In the genomic region with DNA sequence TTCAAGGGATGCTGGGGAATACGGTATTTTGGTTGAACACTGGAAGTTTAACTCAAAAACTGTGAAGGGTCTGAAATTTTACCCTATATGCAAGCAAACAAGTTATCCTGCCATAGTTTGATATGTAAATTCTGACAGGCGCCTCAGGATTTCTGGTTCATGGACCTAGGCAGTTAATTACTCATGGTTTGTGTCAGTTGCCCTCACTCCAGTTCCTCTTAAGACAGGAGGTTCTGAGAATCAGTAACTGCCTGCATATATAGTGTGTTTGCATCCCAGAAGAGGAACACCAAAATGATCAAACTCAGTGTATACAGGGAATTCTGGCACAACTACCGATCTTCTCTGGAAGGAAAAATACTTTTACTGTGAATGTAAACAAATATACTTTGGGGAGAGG, we compare ENCODE assay signal across 18 cellular contexts.
A peak's percentile ranks its signal among the peaks of the same experiment; 100 is the strongest.
DNase-seq lines count a peak whose midpoint lies in the region; ATAC-seq and TF ChIP-seq lines count a peak whose summit lies in the region.
"Had no signal": no experiment of that assay in that cellular context is flagged by ENCODE, and none has a peak within 500 bp of the region (broad histone marks: within the 10 kb centered on the region; RNA-seq: fewer than 3 reads in every experiment).

No MANE protein-coding gene starts in this region.

- H3K27ac ChIP-seq in BLaER1 (peak overlapping the region; percentile 77), right atrium auricular region (no peak overlapping the region)
- H3K27ac ChIP-seq: 22Rv1 had no signal

- TF ChIP-seq CTCF in right atrium auricular region (IDR thresholded peaks at IDR 0.05), result no peak

- H3K27me3 ChIP-seq in BLaER1 (no peaks in the 10 kb centered on the region), right atrium auricular region (no peaks in the 10 kb centered on the region)

- H3K36me3 ChIP-seq in BLaER1 (no peaks in the 10 kb centered on the region; the same call in 1 of the 2 replicates), right atrium auricular region (no peaks in the 10 kb centered on the region)

- in situ Hi-C loops in KBM-7 (cut with MboI; ENCODE audit: low pct_unique_long_range_greater_than_20kb, low sequenced_read_pairs), result no loop called here

- peak overlapping the region; percentile 66 for H3K4me2 ChIP-seq in BLaER1
- H3K4me2 ChIP-seq: GM23338 had no signal

- H3K4me1 ChIP-seq in BLaER1 (peaks cover 55% of the 10 kb centered on the region), right atrium auricular region (no peaks in the 10 kb centered on the region)

- peaks cover 36% of the 10 kb centered on the region for H3K9me3 ChIP-seq in BLaER1
- H3K9me3 ChIP-seq in right atrium auricular region, result peaks cover 0 to 3% of the 10 kb centered on the region in 2 donors

- no peaks in the 10 kb centered on the region for H4K20me1 ChIP-seq in BLaER1

- H3K9ac ChIP-seq in BLaER1, result peak overlapping the region; percentile 42; the same call in 1 of the 2 replicates

- peak; percentile 74 for ATAC-seq in GM18861 (IDR thresholded peaks at IDR 0.05; ENCODE audit: unreplicated experiment)
- ATAC-seq in HG03565 (IDR thresholded peaks at IDR 0.05; ENCODE audit: unreplicated experiment), result no peak
- ATAC-seq: GM12878, GM23338 had no signal

- peak; percentile 11 for DNase-seq in KBM-7
- DNase-seq in OCI-M1 (lab: John Stamatoyannopoulos, UW), result peak; percentile 70
- DNase-seq in H4 (ENCODE audit: low spot score), result no peak
- DNase-seq in right atrium auricular region (ENCODE audit: low spot score), result no peak
- DNase-seq in stimulated activated CD8-positive, alpha-beta memory T cell treated with anti-CD3 and anti-CD28 coated beads, Interleukin-4, amount 100 ng/mL, for 48 hours, result no peak
- DNase-seq: C1 segment of cervical spinal cord; Calu3; CD4-positive, alpha-beta memory T cell; COR-L47; DND-41; H7; HCEC 1CT had no signal

- H3K4me3 ChIP-seq in BLaER1, result peak overlapping the region; percentile 41; the same call in 1 of the 2 replicates
- H3K4me3 ChIP-seq in right atrium auricular region, result no peak overlapping the region
- H3K4me3 ChIP-seq: GM12878, GM23338 had no signal

Comparison
In these comparisons a context has a peak if more than half of its experiments do, and no peak if none do; other contexts are left out.
1. DNase-seq: peak in KBM-7 (single experiment) and OCI-M1 (single experiment); none in H4 (single experiment), right atrium auricular region (single experiment) and stimulated activated CD8-positive, alpha-beta memory T cell treated with anti-CD3 and anti-CD28 coated beads, Interleukin-4, amount 100 ng/mL, for 48 hours (single experiment).